ENCODE assay signal across 10 cellular contexts in genomic region chr7:27159278-27160146, GRCh38. TPM values are rescaled to one million over a fixed set of nuclear protein-coding genes. Genes with fewer than 3 reads are reported as not detected.
DNase-seq lines count a peak whose midpoint lies in the region; ATAC-seq and TF ChIP-seq lines count a peak whose summit lies in the region.
"Had no signal": no experiment of that assay in that cellular context is flagged by ENCODE, and none has a peak within 500 bp of the region (broad histone marks: within the 10 kb centered on the region; RNA-seq: fewer than 3 reads in every experiment).

No MANE protein-coding gene starts in this region.

- H3K4me3 ChIP-seq in osteoblast (ENCODE audit: insufficient read depth, low read length) = peak overlapping the region; percentile 75

- H3K4me3 Mint-ChIP-seq in effector memory CD8-positive, alpha-beta T cell = peak overlapping the region; percentile 53 to 84

- TF ChIP-seq CTCF in RWPE1 (conservative IDR thresholded peaks at IDR 0.05; ENCODE audit: low read depth) (no peak), osteoblast (IDR thresholded peaks at IDR 0.05; ENCODE audit: extremely low read depth, low read depth, low read length) (no peak)

- peaks cover 15% of the 10 kb centered on the region for H3K36me3 ChIP-seq in osteoblast (ENCODE audit: insufficient read depth, low read length)
- H3K36me3 ChIP-seq: neutrophil had no signal

- peak overlapping the region; percentile 94 for H3K27ac ChIP-seq in RWPE1
- no peak overlapping the region for H3K27ac ChIP-seq in osteoblast (ENCODE audit: low read depth, low read length)
- H3K27ac ChIP-seq: neutrophil had no signal

- H3K27me3 Mint-ChIP-seq in effector memory CD8-positive, alpha-beta T cell = peaks cover 71 to 95% of the 10 kb centered on the region in 2 donors

- H2AFZ ChIP-seq in osteoblast (ENCODE audit: low read length) = peak overlapping the region; percentile 89

- no peaks in the 10 kb centered on the region for H3K9me3 Mint-ChIP-seq in effector memory CD8-positive, alpha-beta T cell

- H3K79me2 ChIP-seq in osteoblast (ENCODE audit: insufficient read depth, low read length) = peaks cover 60% of the 10 kb centered on the region

- no peak for ATAC-seq in effector memory CD8-positive, alpha-beta T cell (replicated peaks)
- no peak for ATAC-seq in GM18858 (IDR thresholded peaks at IDR 0.05; ENCODE audit: unreplicated experiment)

- H3K9me3 ChIP-seq in osteoblast (ENCODE audit: low read depth, low read length) = no peaks in the 10 kb centered on the region
- H3K9me3 ChIP-seq: neutrophil had no signal

- H3K4me1 Mint-ChIP-seq in effector memory CD8-positive, alpha-beta T cell (ENCODE audit: low read depth in 2 of 2) = peaks cover 25 to 29% of the 10 kb centered on the region in 2 donors

- peaks cover 15% of the 10 kb centered on the region for H4K20me1 ChIP-seq in osteoblast (ENCODE audit: insufficient read depth, low read length)

- peaks cover 14% of the 10 kb centered on the region for H3K4me1 ChIP-seq in osteoblast (ENCODE audit: insufficient read depth, low read length)

- peaks cover 35% of the 10 kb centered on the region for H3K36me3 Mint-ChIP-seq in effector memory CD8-positive, alpha-beta T cell (ENCODE audit: insufficient read depth)

- POLR2A ChIA-PET in RWPE1 (lab: Yijun Ruan, JAX; ENCODE audit: low non-redundant PET) = no interaction called here

- DNase-seq in ELF-1 (ENCODE audit: low read depth, low spot score) = peak; percentile 49
- DNase-seq in RWPE1 (ENCODE audit: low spot score) = no peak
- no peak for DNase-seq in effector memory CD8-positive, alpha-beta T cell
- DNase-seq in osteoblast (ENCODE audit: insufficient read length, low spot score, missing footprints) = no peak
- DNase-seq in SHP77 (lab: John Stamatoyannopoulos, UW) = no peak
- no peak for DNase-seq in 8988T
- no peak for DNase-seq in activated gamma-delta T cell treated with Interleukin-2 at 50 U/mL for 16 hours

- no peak overlapping the region for H3K27ac Mint-ChIP-seq in effector memory CD8-positive, alpha-beta T cell

- CTCF ChIA-PET in RWPE1 (lab: Yijun Ruan, JAX) = interaction anchor here (0.7 to 1.3 kb wide), 4 partner anchors 9 to 352 kb away, joined by 3 to 4 read pairs (median 3); no protein-coding TSS in a partner anchor

- H3K4me2 ChIP-seq in osteoblast (ENCODE audit: insufficient read depth, low read length) = peak overlapping the region; percentile 99

- no peaks in the 10 kb centered on the region for H3K27me3 ChIP-seq in osteoblast (ENCODE audit: insufficient read depth, low read length)

RNA-seq across cellular contexts. Expression of gene HOXA7, which starts 3.0 kb away (rescaled TPM):
- total RNA-seq in osteoblast = 3.6 and 4.4 TPM in 2 replicates

RNA-seq across cellular contexts. Expression of gene HOXA9, which starts 5.8 kb away (rescaled TPM):
- 15.3 and 19.5 TPM in 2 replicates for total RNA-seq in osteoblast
- total RNA-seq: fibroblast of lung had no signal

RNA-seq across cellular contexts. Expression of gene HOXA3, which starts 7.1 kb away (rescaled TPM):
- 3.5 and 4.0 TPM in 2 replicates for total RNA-seq in osteoblast

RNA-seq across cellular contexts. Expression of gene HOXA6, which starts 11.9 kb away (rescaled TPM):
- total RNA-seq in osteoblast = 5.0 and 7.6 TPM in 2 replicates

RNA-seq across cellular contexts. Expression of gene HOXA10, which starts 14.6 kb away (rescaled TPM):
- 32.1 and 43.1 TPM in 2 replicates for total RNA-seq in osteoblast
